ENCODE assay signal across 2 cellular contexts in genomic region chr10:43623351-43623750, GRCh38.
TF ChIP-seq lines count a peak whose summit lies in the region.

No MANE protein-coding gene starts in this region.

TF ChIP-seq in HEK293, 187 proteins besides CTCF, POLR2A, EP300 and RAD21:
- TF ChIP-seq ZFP69B (tag by site-specific recombination; IDR thresholded peaks at IDR 0.05) (no peak), WT1 (tag by site-specific recombination; IDR thresholded peaks at IDR 0.05) (no peak), PRDM1 (tag by site-specific recombination; IDR thresholded peaks at IDR 0.05) (peak; percentile 67; the same call in 1 of the 2 replicates)

TF ChIP-seq in HepG2, 621 proteins besides CTCF, POLR2A, EP300 and RAD21:
- peak; percentile 100 for TF ChIP-seq IRF2 (CRISPR knock-in tag; IDR thresholded peaks at IDR 0.05)
- TF ChIP-seq IRF1 (CRISPR knock-in tag; IDR thresholded peaks at IDR 0.05; ENCODE audit: low read depth), result peak; percentile 77; the same call in 1 of the 2 replicates
- no peak for TF ChIP-seq GMEB2 (CRISPR knock-in tag; IDR thresholded peaks at IDR 0.05; ENCODE audit: low read depth)
- no peak for TF ChIP-seq ZNF724P (CRISPR knock-in tag; IDR thresholded peaks at IDR 0.05; ENCODE audit: borderline replicate concordance)
- no peak for TF ChIP-seq IRX3 (CRISPR knock-in tag; IDR thresholded peaks at IDR 0.05; ENCODE audit: borderline replicate concordance, low read depth)
- TF ChIP-seq ZBTB40 (IDR thresholded peaks at IDR 0.05), result no peak
- TF ChIP-seq ZBTB40 (CRISPR knock-in tag; IDR thresholded peaks at IDR 0.05), result no peak
- no peak for TF ChIP-seq ZNF792 (CRISPR knock-in tag; IDR thresholded peaks at IDR 0.05)
- no peak for TF ChIP-seq RARA (CRISPR knock-in tag; IDR thresholded peaks at IDR 0.05)
TF ChIP-seq in HepG2: peak in this region for 2.
